Comparison of ENCODE assay signal across 15 cellular contexts in the genomic region with DNA sequence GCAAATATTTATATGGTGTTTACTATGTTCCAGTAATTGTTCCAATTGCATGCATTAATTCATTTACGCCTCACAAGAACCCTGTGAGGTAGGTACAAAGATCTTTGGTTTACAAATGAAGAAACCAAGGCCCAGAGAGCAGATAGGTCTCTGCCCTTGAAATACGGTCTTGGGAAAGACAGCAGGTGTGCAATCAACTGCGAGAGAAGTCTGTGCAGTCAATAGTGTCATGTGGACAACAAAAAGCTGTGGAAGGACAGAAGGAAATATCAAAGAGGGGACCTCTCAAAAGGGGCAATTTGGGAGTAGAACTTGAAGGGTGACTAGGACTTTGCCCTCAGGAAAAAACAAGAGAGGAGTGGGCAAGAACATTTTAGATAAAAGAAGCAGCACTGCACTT. TPM values are rescaled to one million over a fixed set of nuclear protein-coding genes. Genes with fewer than 3 reads are reported as not detected.
DNase-seq lines count a peak whose midpoint lies in the region; ATAC-seq and TF ChIP-seq lines count a peak whose summit lies in the region.
"Had no signal": no experiment of that assay in that cellular context is flagged by ENCODE, and none has a peak within 500 bp of the region (broad histone marks: within the 10 kb centered on the region; RNA-seq: fewer than 3 reads in every experiment).

No MANE protein-coding gene starts in this region.

- peaks cover 2% of the 10 kb centered on the region for H3K36me3 Mint-ChIP-seq in activated naive CD4-positive, alpha-beta T cell treated with anti-CD3 and anti-CD28 coated beads, Interleukin-2, amount 50 U/mL, for 24 hours
- peaks cover 5% of the 10 kb centered on the region for H3K36me3 Mint-ChIP-seq in activated naive CD4-positive, alpha-beta T cell treated with anti-CD3 and anti-CD28 coated beads, Interleukin-2, amount 10 ng/mL, durations not matched to agents 7 days and 5 days
- H3K36me3 Mint-ChIP-seq in Calu3 (ENCODE audit: insufficient read depth, unreplicated experiment) (peaks cover 16% of the 10 kb centered on the region), T-helper 17 cell (ENCODE audit: low read depth) (peaks cover 5% of the 10 kb centered on the region), progenitor cell of endocrine pancreas (ENCODE audit: insufficient read depth) (peaks cover 2% of the 10 kb centered on the region)

- CTCF ChIA-PET in activated naive CD4-positive, alpha-beta T cell treated with anti-CD3 and anti-CD28 coated beads, Interleukin-2, amount 10 ng/mL, durations not matched to agents 7 days and 5 days (lab: Charles Lee): interaction anchor here (5.9 kb wide), 1 partner anchor 64 kb away, joined by 50 read pairs; no protein-coding TSS in a partner anchor
- CTCF ChIA-PET in Calu3 (lab: Charles Lee): no interaction called here

- no peaks in the 10 kb centered on the region for H3K9me3 Mint-ChIP-seq in activated naive CD4-positive, alpha-beta T cell treated with anti-CD3 and anti-CD28 coated beads, Interleukin-2, amount 50 U/mL, for 24 hours
- H3K9me3 Mint-ChIP-seq in activated naive CD4-positive, alpha-beta T cell treated with anti-CD3 and anti-CD28 coated beads, Interleukin-2, amount 10 ng/mL, durations not matched to agents 7 days and 5 days: no peaks in the 10 kb centered on the region
- H3K9me3 Mint-ChIP-seq in Calu3 (ENCODE audit: low read depth, unreplicated experiment) (no peaks in the 10 kb centered on the region), progenitor cell of endocrine pancreas (ENCODE audit: low read depth) (no peaks in the 10 kb centered on the region)
- H3K9me3 Mint-ChIP-seq: CD4-positive, alpha-beta memory T cell had no signal

- H3K4me3 ChIP-seq in dorsolateral prefrontal cortex: no peak overlapping the region
- H3K4me3 ChIP-seq: GM23248 had no signal

- intact Hi-C loops in Calu3 (cut with micrococcal nuclease; ENCODE audit: unreplicated experiment): no loop called here
- intact Hi-C loops in dorsolateral prefrontal cortex (cut with DNase I): no loop called here

- H3K4me1 Mint-ChIP-seq in activated naive CD4-positive, alpha-beta T cell treated with anti-CD3 and anti-CD28 coated beads, Interleukin-2, amount 50 U/mL, for 24 hours: peaks cover 14% of the 10 kb centered on the region
- H3K4me1 Mint-ChIP-seq in activated naive CD4-positive, alpha-beta T cell treated with anti-CD3 and anti-CD28 coated beads, Interleukin-2, amount 10 ng/mL, durations not matched to agents 7 days and 5 days: no peaks in the 10 kb centered on the region
- H3K4me1 Mint-ChIP-seq in Calu3 (ENCODE audit: low read depth, unreplicated experiment) (peaks cover 18% of the 10 kb centered on the region), T-helper 17 cell (peaks cover 7% of the 10 kb centered on the region), progenitor cell of endocrine pancreas (ENCODE audit: low read depth) (peaks cover 8% of the 10 kb centered on the region)

- no peak for DNase-seq in activated naive CD4-positive, alpha-beta T cell treated with anti-CD3 and anti-CD28 coated beads, Interleukin-2, amount 10 ng/mL, durations not matched to agents 7 days and 5 days
- DNase-seq in Calu3 (no peak), T-helper 17 cell (no peak), progenitor cell of endocrine pancreas (ENCODE audit: low spot score, unreplicated experiment) (no peak), NK-92 (lab: John Stamatoyannopoulos, UW; ENCODE audit: unreplicated experiment) (no peak), dorsolateral prefrontal cortex (no peak)
- DNase-seq: C1 segment of cervical spinal cord; CD4-positive, alpha-beta memory T cell; COR-L47; DMS153; DND-41; GM23248; H7 had no signal

- no TSS peak for BruUV-seq in Calu3 (replicated peaks; lab: Mats Ljungman, UMichigan)

- no peaks in the 10 kb centered on the region for H3K9me3 ChIP-seq in T-helper 17 cell (ENCODE audit: control insufficient read depth, low read length, poor library complexity, severe bottlenecking)

- H3K27ac ChIP-seq in dorsolateral prefrontal cortex: no peak overlapping the region
- H3K27ac ChIP-seq: GM23248 had no signal

- H3K27me3 Mint-ChIP-seq in activated naive CD4-positive, alpha-beta T cell treated with anti-CD3 and anti-CD28 coated beads, Interleukin-2, amount 50 U/mL, for 24 hours: no peaks in the 10 kb centered on the region
- no peaks in the 10 kb centered on the region for H3K27me3 Mint-ChIP-seq in activated naive CD4-positive, alpha-beta T cell treated with anti-CD3 and anti-CD28 coated beads, Interleukin-2, amount 10 ng/mL, durations not matched to agents 7 days and 5 days
- H3K27me3 Mint-ChIP-seq in Calu3 (ENCODE audit: unreplicated experiment) (no peaks in the 10 kb centered on the region), T-helper 17 cell (no peaks in the 10 kb centered on the region), progenitor cell of endocrine pancreas (no peaks in the 10 kb centered on the region)
- H3K27me3 Mint-ChIP-seq: CD4-positive, alpha-beta memory T cell had no signal

- no peak overlapping the region for H3K4me3 Mint-ChIP-seq in activated naive CD4-positive, alpha-beta T cell treated with anti-CD3 and anti-CD28 coated beads, Interleukin-2, amount 50 U/mL, for 24 hours
- H3K4me3 Mint-ChIP-seq in activated naive CD4-positive, alpha-beta T cell treated with anti-CD3 and anti-CD28 coated beads, Interleukin-2, amount 10 ng/mL, durations not matched to agents 7 days and 5 days: no peak overlapping the region
- H3K4me3 Mint-ChIP-seq in Calu3 (ENCODE audit: low read depth, unreplicated experiment): no peak overlapping the region
- H3K4me3 Mint-ChIP-seq in T-helper 17 cell: no peak overlapping the region
- no peak overlapping the region for H3K4me3 Mint-ChIP-seq in progenitor cell of endocrine pancreas (ENCODE audit: low read depth)
- H3K4me3 Mint-ChIP-seq: CD4-positive, alpha-beta memory T cell had no signal

- ATAC-seq in T-helper 17 cell: no peak
- ATAC-seq: HCT116 had no signal

- H3K27me3 ChIP-seq in dorsolateral prefrontal cortex: no peaks in the 10 kb centered on the region

- TF ChIP-seq CTCF in Calu3 (IDR thresholded peaks at IDR 0.05; ENCODE audit: unreplicated experiment) (no peak), progenitor cell of endocrine pancreas (IDR thresholded peaks at IDR 0.05; ENCODE audit: unreplicated experiment) (no peak), dorsolateral prefrontal cortex (IDR thresholded peaks at IDR 0.05 in 54 of 56, conservative IDR thresholded peaks at IDR 0.05 in 2 of 56; ENCODE audit: low read depth in 1 of 56, partially characterized antibody in 56 of 56) (no peak)

- H3K27ac Mint-ChIP-seq in activated naive CD4-positive, alpha-beta T cell treated with anti-CD3 and anti-CD28 coated beads, Interleukin-2, amount 50 U/mL, for 24 hours: peak overlapping the region; percentile 41
- no peak overlapping the region for H3K27ac Mint-ChIP-seq in activated naive CD4-positive, alpha-beta T cell treated with anti-CD3 and anti-CD28 coated beads, Interleukin-2, amount 10 ng/mL, durations not matched to agents 7 days and 5 days
- H3K27ac Mint-ChIP-seq in Calu3 (ENCODE audit: unreplicated experiment) (peak overlapping the region; percentile 20), T-helper 17 cell (peak overlapping the region; percentile 39), progenitor cell of endocrine pancreas (peak overlapping the region; percentile 64)

RNA-seq across cellular contexts. Expression of a gene that starts 8.9 kb away (rescaled TPM):
- 4.3 and 5.2 TPM in 2 replicates for total RNA-seq in Calu3 (2022)
- total RNA-seq in T-helper 17 cell: 1 to 10 TPM; 3.8 to 4.3 TPM
- 3.9 and 4.3 TPM in 2 replicates for total RNA-seq in progenitor cell of endocrine pancreas
- 100 to 1,000 TPM in 1 of 120 experiments, 1 to 10 TPM in 116, under 1 TPM in 2, not detected in 1; 0.87 to 298 (median 3.2) TPM for total RNA-seq in dorsolateral prefrontal cortex

RNA-seq across cellular contexts. Expression of a gene that starts 52.5 kb away (rescaled TPM):
- total RNA-seq in Calu3 (2022) (61.5 and 61.7 TPM in 2 replicates), T-helper 17 cell (10 to 100 TPM; 36.1 to 43.2 TPM), progenitor cell of endocrine pancreas (48.3 and 51.2 TPM in 2 replicates), dorsolateral prefrontal cortex (10 to 100 TPM; 41.4 to 67.0 (median 53.2) TPM)

RNA-seq across cellular contexts. Expression of a gene that starts 55.7 kb away (rescaled TPM):
- total RNA-seq in Calu3 (2022) (4.0 and 6.0 TPM in 2 replicates), T-helper 17 cell (10 to 100 TPM; 92.8 to 99.8 TPM), progenitor cell of endocrine pancreas (6.5 and 6.6 TPM in 2 replicates), dorsolateral prefrontal cortex (10 to 100 TPM in 117 of 120 experiments, 1 to 10 TPM in 3; 8.8 to 21.0 (median 14.8) TPM)

Comparison
In these comparisons a context has a peak if more than half of its experiments do, and no peak if none do; other contexts are left out.
1. RNA of a gene that starts 55.7 kb away (total RNA-seq): 92.8 to 99.8 TPM in T-helper 17 cell; 8.8 to 21.0 TPM in dorsolateral prefrontal cortex, 6.5 to 6.6 TPM in progenitor cell of endocrine pancreas and 4.0 to 6.0 TPM in Calu3; every median in the first group is over 4 times any median in the second.